In genomic region chr7:148211641-148212040, GRCh38 we compare ENCODE assay signal across 12 cellular contexts.
"Had no signal": no experiment of that assay in that cellular context is flagged by ENCODE, and none has a peak within 500 bp of the region (broad histone marks: within the 10 kb centered on the region; RNA-seq: fewer than 3 reads in every experiment).

No MANE protein-coding gene starts in this region.

- ATAC-seq: left colon; stimulated activated naive B cell treated with anti-CD40 and anti-IgM and Interleukin-4, amounts not matched to agents 10 μg/mL and 1 μg/mL and 100 μg/mL, for 72 hours had no signal

- DNase-seq: activated CD4-positive, alpha-beta T cell treated with anti-CD3 and anti-CD28 coated beads for 1 hour; activated gamma-delta T cell treated with Interleukin-2 at 50 U/mL for 16 hours; amniotic stem cell; dermis blood vessel endothelial cell; effector memory CD4-positive, alpha-beta T cell; left colon; midbrain; occipital lobe; retina; stimulated activated naive B cell treated with anti-CD40 and anti-IgM and Interleukin-4, amounts not matched to agents 10 μg/mL and 1 μg/mL and 100 μg/mL, for 72 hours; T-helper 2 cell; trophoblast cell had no signal
